In the genomic region with DNA sequence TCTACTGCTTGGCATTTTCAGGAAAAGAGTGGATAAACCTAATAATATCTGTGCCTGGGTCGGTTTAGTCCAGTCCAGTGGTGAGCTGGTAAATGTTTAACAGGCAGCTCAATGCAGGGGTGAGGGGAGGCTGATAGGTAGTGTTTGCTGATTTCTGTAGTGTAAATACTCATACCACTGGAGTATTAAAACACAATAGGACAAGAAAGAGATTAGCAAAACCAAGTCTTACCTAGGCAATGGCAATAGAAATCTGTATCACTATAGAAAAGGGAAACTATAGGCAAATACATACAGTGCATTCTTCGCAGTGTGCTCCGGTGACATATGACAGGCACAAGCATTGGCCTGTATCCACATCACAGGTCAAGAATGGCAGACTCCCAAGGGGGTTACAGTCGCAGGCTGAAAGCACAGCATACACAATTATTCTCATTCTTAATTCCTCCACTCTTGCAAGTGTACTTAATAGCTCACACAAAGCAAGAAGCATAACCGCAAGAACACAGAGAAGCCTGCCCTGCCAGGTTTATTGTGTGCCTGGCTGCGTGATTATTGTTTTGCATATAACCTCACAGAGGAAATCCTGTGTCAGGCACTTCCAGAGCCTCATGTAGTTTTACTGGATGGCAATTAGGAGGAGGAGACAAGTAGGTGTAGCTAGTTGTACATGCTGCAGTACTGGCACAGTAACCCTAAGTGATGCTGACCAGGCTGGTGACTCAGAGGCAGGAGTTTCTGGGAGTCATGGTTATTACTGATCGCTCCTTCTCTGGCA, we compare ENCODE assay signal across 8 cellular contexts. TPM values are rescaled to one million over a fixed set of nuclear protein-coding genes. Genes with fewer than 3 reads are reported as not detected.
DNase-seq lines count a peak whose midpoint lies in the region; ATAC-seq and TF ChIP-seq lines count a peak whose summit lies in the region.

No MANE protein-coding gene starts in this region.

- TF ChIP-seq CTCF in BE2C (IDR thresholded peaks at IDR 0.05; ENCODE audit: low read depth, low read length), result no peak
- TF ChIP-seq CTCF in upper lobe of right lung (IDR thresholded peaks at IDR 0.05), result no peak

- H3K9me3 ChIP-seq in BE2C, result no peaks in the 10 kb centered on the region
- no peaks in the 10 kb centered on the region for H3K9me3 ChIP-seq in upper lobe of right lung

- DNase-seq in BE2C (peak; percentile 58), amniotic stem cell (lab: John Stamatoyannopoulos, UW) (peak; percentile 14), left colon (peak; percentile 50 to 77), upper lobe of right lung (no peak), ureter (ENCODE audit: low spot score) (no peak), NCI-H2171 treated with DMSO at 0.1 percent for 48 hours (lab: John Stamatoyannopoulos, UW) (no peak)

- ATAC-seq in HG03354 (IDR thresholded peaks at IDR 0.05; ENCODE audit: poor library complexity, severe bottlenecking, unreplicated experiment) (peak; percentile 70), left colon (peak; percentile 98), upper lobe of right lung (peak; percentile 71), HG03460 (IDR thresholded peaks at IDR 0.05; ENCODE audit: unreplicated experiment) (no peak)

- H3K4me1 ChIP-seq in BE2C (peaks cover 8% of the 10 kb centered on the region), upper lobe of right lung (peaks cover 22% of the 10 kb centered on the region)

- no peaks in the 10 kb centered on the region for H3K27me3 ChIP-seq in BE2C
- no peaks in the 10 kb centered on the region for H3K27me3 ChIP-seq in upper lobe of right lung

- H3K36me3 ChIP-seq in BE2C (no peaks in the 10 kb centered on the region), upper lobe of right lung (no peaks in the 10 kb centered on the region)

- H3K27ac ChIP-seq in upper lobe of right lung, result no peak overlapping the region

- intact Hi-C loops in left colon (cut with DNase I, micrococcal nuclease), result no loop called here
- intact Hi-C loops in upper lobe of right lung (cut with DNase I), result no loop called here

- H3K4me3 ChIP-seq in BE2C (ENCODE audit: low read depth, low read length) (0 out of 2 replicates have a peak overlapping the region, but pooled peaks have one; percentile 18), upper lobe of right lung (no peak overlapping the region)

RNA-seq across cellular contexts. Expression of gene LAMB4, which starts 35.0 kb away (rescaled TPM):
- polyA plus RNA-seq in BE2C (2012; ENCODE audit: insufficient read depth, insufficient read length, low read depth), result 0.80 TPM
- total RNA-seq in left colon, result under 1 TPM in 1 of 2 donors, not detected in 1; 0.42 TPM
- not detected for total RNA-seq in upper lobe of right lung
- not detected for total RNA-seq in ureter

Comparison
In these comparisons a context has a peak if more than half of its experiments do, and no peak if none do; other contexts are left out.
1. DNase-seq: peak in BE2C (single experiment), amniotic stem cell (single experiment) and left colon (2 of 2); none in upper lobe of right lung (single experiment), ureter (single experiment) and NCI-H2171 treated with DMSO at 0.1 percent for 48 hours (single experiment).